Comparison of ENCODE assay signal across 9 cellular contexts in genomic region chr1:98991127-98992003, GRCh38. TPM values are rescaled to one million over a fixed set of nuclear protein-coding genes. Genes with fewer than 3 reads are reported as not detected.
DNase-seq lines count a peak whose midpoint lies in the region; ATAC-seq, FAIRE-seq and TF ChIP-seq lines count a peak whose summit lies in the region.
"Had no signal": no experiment of that assay in that cellular context is flagged by ENCODE, and none has a peak within 500 bp of the region (broad histone marks: within the 10 kb centered on the region; RNA-seq: fewer than 3 reads in every experiment).

No MANE protein-coding gene starts in this region.

- no peaks in the 10 kb centered on the region for H3K9me3 Mint-ChIP-seq in CD4-positive, alpha-beta memory T cell

- POLR2A ChIA-PET in CD4-positive, alpha-beta memory T cell (lab: Charles Lee; ENCODE audit: partially characterized antibody) = no interaction called here
- POLR2A ChIA-PET in K562 (lab: Yijun Ruan, JAX) = no interaction called here

- peak in 3 of 5 donors; percentile 1 to 21 (median 7) for DNase-seq in CD4-positive, alpha-beta memory T cell
- DNase-seq in KBM-7 (peak; percentile 44), K562 (ENCODE audit: extremely low read depth in 1 of 4, low spot score in 3 of 4) (peak in 1 of 4 experiments; percentile 3), smooth muscle cell (lab: John Stamatoyannopoulos, UW; ENCODE audit: unreplicated experiment) (no peak), inferior parietal cortex (ENCODE audit: extremely low spot score) (no peak), putamen (ENCODE audit: low spot score) (no peak), NCI-H2081 (lab: John Stamatoyannopoulos, UW) (no peak)

- CTCF ChIA-PET in CD4-positive, alpha-beta memory T cell (lab: Charles Lee; ENCODE audit: partially characterized antibody) = interaction anchor here (1.0 kb wide), 2 partner anchors 15 to 198 kb away, joined by 3 to 4 read pairs; no protein-coding TSS in a partner anchor
- CTCF ChIA-PET in K562 (lab: Yijun Ruan, JAX; ENCODE audit: low intra/inter-chr PET ratio) = interaction anchor here (0.9 kb wide), 1 partner anchor 1875 kb away, joined by 3 read pairs; no protein-coding TSS in a partner anchor

- FAIRE-seq in K562 (lab: Jason Lieb, UNC) = no peak

- H3K9ac ChIP-seq in K562 (ENCODE audit: insufficient read depth in 1 of 2, low read depth in 2 of 2, low read length in 2 of 2) = no peak overlapping the region
- H3K9ac ChIP-seq in smooth muscle cell (ENCODE audit: low read depth) = no peak overlapping the region

- no peaks in the 10 kb centered on the region for H3K36me3 ChIP-seq in CD4-positive, alpha-beta memory T cell (ENCODE audit: insufficient read depth, low read length)
- H3K36me3 ChIP-seq in K562 (ENCODE audit: control insufficient read depth, insufficient read depth, low read length) = no peaks in the 10 kb centered on the region
- H3K36me3 ChIP-seq in smooth muscle cell (ENCODE audit: low read depth) = no peaks in the 10 kb centered on the region
- H3K36me3 ChIP-seq: SJSA1 had no signal

- no peaks in the 10 kb centered on the region for H3K9me3 ChIP-seq in CD4-positive, alpha-beta memory T cell (ENCODE audit: control insufficient read depth in 1 of 2, low read length in 2 of 2)
- H3K9me3 ChIP-seq in K562 (replicated peaks; ENCODE audit: control insufficient read depth, insufficient read depth, low read depth, low read length) = no peaks in the 10 kb centered on the region
- no peaks in the 10 kb centered on the region for H3K9me3 ChIP-seq in smooth muscle cell (replicated peaks; ENCODE audit: low read depth)
- H3K9me3 ChIP-seq: SJSA1 had no signal

- TF ChIP-seq CTCF in K562 (IDR thresholded peaks at IDR 0.05 in 2 of 3, conservative IDR thresholded peaks at IDR 0.05 in 1 of 3; ENCODE audit: insufficient read depth in 2 of 3, low read depth in 1 of 3, low read length in 3 of 3) (0 out of 6 replicates have a peak, but pooled peaks of 1 of the 3 experiments have one; percentile 19), smooth muscle cell (IDR thresholded peaks at IDR 0.05; ENCODE audit: borderline replicate concordance, insufficient read depth, poor library complexity, severe bottlenecking) (peak; percentile 39)

- ATAC-seq in GM18909 (IDR thresholded peaks at IDR 0.05; ENCODE audit: poor library complexity, unreplicated experiment) (peak; percentile 63), K562 (no peak)

- peaks cover 11% of the 10 kb centered on the region for H3F3A ChIP-seq in smooth muscle cell (ENCODE audit: low read depth)

- no peak overlapping the region for H3K4me3 ChIP-seq in CD4-positive, alpha-beta memory T cell (ENCODE audit: low read length in 2 of 2)
- H3K4me3 ChIP-seq in K562 (no peak overlapping the region), smooth muscle cell (no peak overlapping the region)
- H3K4me3 ChIP-seq: SJSA1 had no signal

- H4K20me1 ChIP-seq in K562 (replicated peaks; ENCODE audit: control insufficient read depth, insufficient read depth, low read length) (no peaks in the 10 kb centered on the region), smooth muscle cell (ENCODE audit: low read depth) (no peaks in the 10 kb centered on the region)

- no peaks in the 10 kb centered on the region for H3K9me1 ChIP-seq in K562 (ENCODE audit: control insufficient read depth, insufficient read depth, low read length)

- H3K4me1 Mint-ChIP-seq in CD4-positive, alpha-beta memory T cell = peaks cover 0 to 7% (median 6%) of the 10 kb centered on the region in 4 donors

- no peaks in the 10 kb centered on the region for H3K79me2 ChIP-seq in K562 (ENCODE audit: control insufficient read depth, insufficient read depth, low read length)
- no peaks in the 10 kb centered on the region for H3K79me2 ChIP-seq in smooth muscle cell (ENCODE audit: low read depth)

- TF ChIP-seq RAD21 in K562 (CRISPR knock-in tag; conservative IDR thresholded peaks at IDR 0.05 in 1 of 2, IDR thresholded peaks at IDR 0.05 in 1 of 2) = no peak

- peak overlapping the region in 3 of 7 donors; percentile 2 to 24 (median 3) for H3K27ac Mint-ChIP-seq in CD4-positive, alpha-beta memory T cell

- in situ Hi-C loops in KBM-7 (cut with MboI; ENCODE audit: low pct_unique_long_range_greater_than_20kb, low sequenced_read_pairs) (no loop called here), K562 (cut with MboI) (no loop called here)

- H3K4me3 Mint-ChIP-seq in CD4-positive, alpha-beta memory T cell = no peak overlapping the region

- H3K4me1 ChIP-seq in CD4-positive, alpha-beta memory T cell (ENCODE audit: insufficient read depth, low read length) = no peaks in the 10 kb centered on the region
- H3K4me1 ChIP-seq in K562 (replicated peaks in 1 of 2; ENCODE audit: control insufficient read depth in 2 of 2, insufficient read depth in 2 of 2, low read length in 2 of 2) = no peaks in the 10 kb centered on the region
- H3K4me1 ChIP-seq in smooth muscle cell (ENCODE audit: low read depth) = no peaks in the 10 kb centered on the region
- H3K4me1 ChIP-seq: SJSA1 had no signal

- TF ChIP-seq EP300 in K562 (IDR thresholded peaks at IDR 0.05; ENCODE audit: low read length) = no peak

- no peak overlapping the region for H2AFZ ChIP-seq in K562 (ENCODE audit: low read depth, low read length)
- peak overlapping the region; percentile 11 for H2AFZ ChIP-seq in smooth muscle cell (ENCODE audit: low read depth)

- intact Hi-C loops in CD4-positive, alpha-beta memory T cell (cut with micrococcal nuclease) = loop anchor here (2.0 kb wide), 1 partner anchor 197 kb away; no protein-coding TSS in a partner anchor
- intact Hi-C loops in K562 (cut with micrococcal nuclease) = no loop called here

- H3K27ac ChIP-seq in CD4-positive, alpha-beta memory T cell (ENCODE audit: low read depth, low read length) = no peak overlapping the region
- H3K27ac ChIP-seq in K562 (ENCODE audit: extremely low read depth, low read depth, low read length) = no peak overlapping the region
- H3K27ac ChIP-seq in smooth muscle cell (ENCODE audit: low read depth) = peak overlapping the region; percentile 67
- H3K27ac ChIP-seq: SJSA1 had no signal

- TF ChIP-seq POLR2A in K562 (conservative IDR thresholded peaks at IDR 0.05) = no peak

- H3K27me3 Mint-ChIP-seq in CD4-positive, alpha-beta memory T cell = no peaks in the 10 kb centered on the region

- WGBS in K562 (ENCODE audit: insufficient coverage, low coverage, missing lambda C conversion rate) = 0% methylated on average over 4 of the region's 4 CpGs
- 39% methylated on average over 4 of the region's 4 CpGs for WGBS in smooth muscle cell (ENCODE audit: low lambda C conversion rate)

- H3K27me3 ChIP-seq in CD4-positive, alpha-beta memory T cell (ENCODE audit: insufficient read depth, low read length) = no peaks in the 10 kb centered on the region
- H3K27me3 ChIP-seq in K562 (ENCODE audit: control insufficient read depth in 2 of 2, insufficient read depth in 2 of 2, low read length in 2 of 2) (no peaks in the 10 kb centered on the region), smooth muscle cell (ENCODE audit: low read depth) (no peaks in the 10 kb centered on the region)
- H3K27me3 ChIP-seq: SJSA1 had no signal

- no peaks in the 10 kb centered on the region for H3K36me3 Mint-ChIP-seq in CD4-positive, alpha-beta memory T cell

- H3K4me2 ChIP-seq in K562 (ENCODE audit: insufficient read depth, low read length) = no peak overlapping the region
- peak overlapping the region; percentile 1 for H3K4me2 ChIP-seq in smooth muscle cell

- no TSS peak for BruUV-seq in K562 (replicated peaks; lab: Mats Ljungman, UMichigan)

TF ChIP-seq in K562, 482 proteins besides CTCF, POLR2A, EP300 and RAD21:
- TF ChIP-seq ZNF316 (IDR thresholded peaks at IDR 0.05) = no peak
- peak; percentile 31; the same call in 1 of the 2 replicates for TF ChIP-seq ZNF384 (IDR thresholded peaks at IDR 0.05; ENCODE audit: low read depth, low read length)

RNA-seq across cellular contexts. Expression of gene PLPPR5, which starts 13.3 kb away (rescaled TPM):
- not detected for total RNA-seq in CD4-positive, alpha-beta memory T cell
- polyA plus RNA-seq in CD4-positive, alpha-beta memory T cell = not detected
- total RNA-seq in K562 (2011; cell fraction: chromatin; rRNA removed; ENCODE audit: low replicate concordance) = not detected in 2 replicates
- total RNA-seq in K562 (2011; cell fraction: nucleolus; rRNA removed) = not detected in 2 replicates
- total RNA-seq in K562 (2011; cell fraction: nucleoplasm; rRNA removed) = not detected in 2 replicates
- total RNA-seq in K562 (2014; rRNA removed) (not detected in 2 replicates), K562 (2014; rRNA removed; fragmentation: Illumina TruSeq; extraction: Trizol) (not detected in 2 replicates), K562 (2015; rRNA removed; fragmentation: Illumina TruSeq; extraction: Trizol) (not detected in 2 replicates), K562 (2021) (not detected in 2 replicates), smooth muscle cell (0.18 and 0.36 TPM in 2 replicates)
- polyA plus RNA-seq in K562 (2011; rRNA removed) (not detected in 2 replicates), K562 (2014; fragmentation: Illumina TruSeq; extraction: Trizol) (not detected in 2 replicates), K562 (2014; fragmentation: Nextera tagmentation; extraction: Ambion mirVana) (not detected), K562 (2014; rRNA removed) (not detected in 2 replicates), smooth muscle cell (0.11 and 0.34 TPM in 2 replicates)
- polyA plus RNA-seq in K562 (2011; cell fraction: cytosol; rRNA removed) = not detected in 2 replicates
- polyA plus RNA-seq in K562 (2011; cell fraction: nucleus; rRNA removed) = not detected in 2 replicates
- polyA plus RNA-seq in K562 (2012) = not detected in 2 replicates
- polyA minus RNA-seq in K562 (2011; rRNA and poly(A)+ RNA removed) = not detected in 2 replicates
- not detected in 2 replicates for polyA minus RNA-seq in K562 (2011; cell fraction: cytosol; rRNA and poly(A)+ RNA removed)
- not detected in 2 replicates for polyA minus RNA-seq in K562 (2011; cell fraction: nucleus; rRNA and poly(A)+ RNA removed)
- total RNA-seq: SJSA1 had no signal

Comparison
In these comparisons a context has a peak if more than half of its experiments do, and no peak if none do; other contexts are left out.
1. DNase-seq: peak in CD4-positive, alpha-beta memory T cell (3 of 5) and KBM-7 (single experiment); none in smooth muscle cell (single experiment), inferior parietal cortex (single experiment), putamen (single experiment) and NCI-H2081 (0 of 2).